Comparison of ENCODE assay signal across 8 cellular contexts in the genomic region with DNA sequence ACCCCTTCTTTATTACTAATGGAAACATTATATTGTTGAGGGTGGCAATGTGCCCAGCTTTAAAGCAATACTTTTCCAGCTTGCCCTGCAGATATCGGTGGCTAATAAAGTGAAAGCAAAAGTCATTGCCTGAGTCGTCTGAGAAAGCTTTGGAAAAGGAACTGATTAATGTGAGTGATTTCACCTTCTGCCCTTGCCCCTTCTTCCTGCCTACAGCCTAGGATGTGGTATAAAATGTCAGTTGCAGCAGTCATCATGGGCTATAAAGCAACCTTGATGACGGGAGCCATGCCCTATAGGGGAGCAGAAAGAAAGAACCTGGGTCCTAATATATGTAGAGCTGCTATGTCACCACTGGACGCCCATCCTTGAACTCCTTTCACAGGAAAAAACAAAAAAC.
DNase-seq lines count a peak whose midpoint lies in the region; ATAC-seq, FAIRE-seq and TF ChIP-seq lines count a peak whose summit lies in the region.

No MANE protein-coding gene starts in this region.

- no peaks in the 10 kb centered on the region for H3K27me3 Mint-ChIP-seq in activated B cell treated with CpG ODN at 0.5 μM for 24 hours

- H3K4me1 Mint-ChIP-seq in activated B cell treated with CpG ODN at 0.5 μM for 24 hours: peaks cover 15% of the 10 kb centered on the region

- H3K27me3 ChIP-seq in HepG2 (ENCODE audit: control insufficient read depth in 1 of 2, insufficient read depth in 2 of 2, low read length in 2 of 2): no peaks in the 10 kb centered on the region

- no TSS peak for BruUV-seq in HepG2 (replicated peaks; lab: Mats Ljungman, UMichigan)

- no peaks in the 10 kb centered on the region for H3K36me3 ChIP-seq in HepG2 (replicated peaks in 1 of 2; ENCODE audit: control insufficient read depth in 1 of 2, insufficient read depth in 2 of 2, low read length in 2 of 2)

- H3K36me3 Mint-ChIP-seq in activated B cell treated with CpG ODN at 0.5 μM for 24 hours (ENCODE audit: low read depth): no peaks in the 10 kb centered on the region

- DNase-seq in AG20443 (ENCODE audit: low spot score) (peak; percentile 14), activated B cell treated with CpG ODN at 0.5 μM for 24 hours (no peak), HepG2 (ENCODE audit: low spot score) (no peak), NCI-H345 treated with DMSO at 0.1 percent for 48 hours (lab: John Stamatoyannopoulos, UW; ENCODE audit: unreplicated experiment) (no peak), medulla oblongata (ENCODE audit: extremely low spot score) (no peak), NCI-H2171 treated with DMSO at 0.1 percent for 48 hours (lab: John Stamatoyannopoulos, UW) (no peak)

- no peak overlapping the region for H2AFZ ChIP-seq in HepG2 (ENCODE audit: low read length)

- H4K20me1 ChIP-seq in HepG2 (ENCODE audit: insufficient read depth, low read length): no peaks in the 10 kb centered on the region

- H3K9ac ChIP-seq in HepG2 (ENCODE audit: insufficient read depth, low read depth, low read length): no peak overlapping the region

- peak overlapping the region; percentile 65 for H3K27ac Mint-ChIP-seq in activated B cell treated with CpG ODN at 0.5 μM for 24 hours

- no peak overlapping the region; a peak in 1 of 6 replicates for H3K4me3 ChIP-seq in HepG2 (replicated peaks in 1 of 3; ENCODE audit: insufficient read depth in 1 of 3, low read depth in 2 of 3, low read length in 3 of 3)

- FAIRE-seq in HepG2 (lab: Jason Lieb, UNC): no peak

- no peak for TF ChIP-seq RAD21 in HepG2 (CRISPR knock-in tag; IDR thresholded peaks at IDR 0.05)

- ATAC-seq in GM21786 (IDR thresholded peaks at IDR 0.05; ENCODE audit: unreplicated experiment) (peak; percentile 27), activated B cell treated with CpG ODN at 0.5 μM for 24 hours (ENCODE audit: low read depth) (peak; percentile 56), HepG2 (no peak), GM19397 (IDR thresholded peaks at IDR 0.05; ENCODE audit: unreplicated experiment) (no peak)

- POLR2A ChIA-PET in activated B cell treated with CpG ODN at 0.5 μM for 24 hours (lab: Charles Lee): interaction anchor here (0.5 to 1.7 kb wide), 5 partner anchors 132 to 372 kb away, joined by 3 to 8 read pairs (median 3); a partner anchor contains a TSS
- POLR2A ChIA-PET in HepG2 (lab: Yijun Ruan, JAX): no interaction called here

- peak overlapping the region; percentile 76 for H3K4me3 Mint-ChIP-seq in activated B cell treated with CpG ODN at 0.5 μM for 24 hours

- peak overlapping the region; percentile 36; the same call in 1 of the 2 replicates for H3K4me2 ChIP-seq in HepG2 (ENCODE audit: low read depth, low read length)

- in situ Hi-C loops in HepG2 (cut with HindIII; ENCODE audit: extremely low pct_ligation_motif_present, low pct_unique_long_range_greater_than_20kb): no loop called here

- WGBS in HepG2 (ENCODE audit: low lambda C conversion rate): 27% methylated on average over 4 of the region's 4 CpGs

- CTCF ChIA-PET in activated B cell treated with CpG ODN at 0.5 μM for 24 hours (lab: Charles Lee): no interaction called here
- CTCF ChIA-PET in HepG2 (lab: Yijun Ruan, JAX; ENCODE audit: low intra/inter-chr PET ratio, low total read pairs): no interaction called here

- no peak for TF ChIP-seq EP300 in HepG2 (IDR thresholded peaks at IDR 0.05; ENCODE audit: low read depth in 2 of 2, low read length in 2 of 2)
- TF ChIP-seq EP300 in HepG2 (CRISPR knock-in tag; IDR thresholded peaks at IDR 0.05; ENCODE audit: borderline replicate concordance): no peak

- H3K9me3 ChIP-seq in HepG2 (ENCODE audit: low read length): no peaks in the 10 kb centered on the region

- no peaks in the 10 kb centered on the region for H3K4me1 ChIP-seq in HepG2 (ENCODE audit: insufficient read depth, low read length)

- no peak overlapping the region for H3K27ac ChIP-seq in HepG2 (ENCODE audit: extremely low read length, insufficient read depth, low read length)

- no peak for TF ChIP-seq POLR2A in HepG2 (IDR thresholded peaks at IDR 0.05; ENCODE audit: insufficient read depth in 1 of 2, low read depth in 2 of 2, low read length in 2 of 2)

- H3K79me2 ChIP-seq in HepG2 (ENCODE audit: insufficient read depth, low read length): no peaks in the 10 kb centered on the region

- intact Hi-C loops in activated B cell treated with CpG ODN at 0.5 μM for 24 hours (cut with micrococcal nuclease): loop anchor here (10.0 kb wide), 1 partner anchor 132 kb away; a partner anchor contains a TSS
- intact Hi-C loops in HepG2 (cut with micrococcal nuclease; ENCODE audit: unreplicated experiment): no loop called here

- no peak for TF ChIP-seq CTCF in activated B cell treated with CpG ODN at 0.5 μM for 24 hours (IDR thresholded peaks at IDR 0.05)
- TF ChIP-seq CTCF in HepG2 (CRISPR knock-in tag; IDR thresholded peaks at IDR 0.05): no peak

- H3K9me3 Mint-ChIP-seq in activated B cell treated with CpG ODN at 0.5 μM for 24 hours: no peaks in the 10 kb centered on the region

TF ChIP-seq in HepG2, 621 proteins besides CTCF, POLR2A, EP300 and RAD21 (continues in another document):
- TF ChIP-seq, protein P1, sequence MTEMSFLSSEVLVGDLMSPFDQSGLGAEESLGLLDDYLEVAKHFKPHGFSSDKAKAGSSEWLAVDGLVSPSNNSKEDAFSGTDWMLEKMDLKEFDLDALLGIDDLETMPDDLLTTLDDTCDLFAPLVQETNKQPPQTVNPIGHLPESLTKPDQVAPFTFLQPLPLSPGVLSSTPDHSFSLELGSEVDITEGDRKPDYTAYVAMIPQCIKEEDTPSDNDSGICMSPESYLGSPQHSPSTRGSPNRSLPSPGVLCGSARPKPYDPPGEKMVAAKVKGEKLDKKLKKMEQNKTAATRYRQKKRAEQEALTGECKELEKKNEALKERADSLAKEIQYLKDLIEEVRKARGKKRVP (CRISPR knock-in tag; IDR thresholded peaks at IDR 0.05): no peak
- TF ChIP-seq ZNF569 (CRISPR knock-in tag; IDR thresholded peaks at IDR 0.05; ENCODE audit: borderline replicate concordance) (no peak), HDAC2 (CRISPR knock-in tag; IDR thresholded peaks at IDR 0.05) (no peak), MAFG (CRISPR knock-in tag; IDR thresholded peaks at IDR 0.05) (no peak), POGZ (CRISPR knock-in tag; IDR thresholded peaks at IDR 0.05) (no peak), ZNF788 (CRISPR knock-in tag; IDR thresholded peaks at IDR 0.05; ENCODE audit: borderline replicate concordance) (no peak), GZF1 (CRISPR knock-in tag; IDR thresholded peaks at IDR 0.05) (no peak), KDM4B (CRISPR knock-in tag; IDR thresholded peaks at IDR 0.05) (no peak), ZNF383 (CRISPR knock-in tag; IDR thresholded peaks at IDR 0.05; ENCODE audit: borderline replicate concordance) (no peak), ZFAT (CRISPR knock-in tag; conservative IDR thresholded peaks at IDR 0.05) (no peak), IKZF4 (CRISPR knock-in tag; IDR thresholded peaks at IDR 0.05; ENCODE audit: borderline replicate concordance, low read depth, not compliant biosample characterization) (no peak), MYNN (CRISPR knock-in tag; IDR thresholded peaks at IDR 0.05; ENCODE audit: low read depth) (no peak)
- TF ChIP-seq, protein P2, sequence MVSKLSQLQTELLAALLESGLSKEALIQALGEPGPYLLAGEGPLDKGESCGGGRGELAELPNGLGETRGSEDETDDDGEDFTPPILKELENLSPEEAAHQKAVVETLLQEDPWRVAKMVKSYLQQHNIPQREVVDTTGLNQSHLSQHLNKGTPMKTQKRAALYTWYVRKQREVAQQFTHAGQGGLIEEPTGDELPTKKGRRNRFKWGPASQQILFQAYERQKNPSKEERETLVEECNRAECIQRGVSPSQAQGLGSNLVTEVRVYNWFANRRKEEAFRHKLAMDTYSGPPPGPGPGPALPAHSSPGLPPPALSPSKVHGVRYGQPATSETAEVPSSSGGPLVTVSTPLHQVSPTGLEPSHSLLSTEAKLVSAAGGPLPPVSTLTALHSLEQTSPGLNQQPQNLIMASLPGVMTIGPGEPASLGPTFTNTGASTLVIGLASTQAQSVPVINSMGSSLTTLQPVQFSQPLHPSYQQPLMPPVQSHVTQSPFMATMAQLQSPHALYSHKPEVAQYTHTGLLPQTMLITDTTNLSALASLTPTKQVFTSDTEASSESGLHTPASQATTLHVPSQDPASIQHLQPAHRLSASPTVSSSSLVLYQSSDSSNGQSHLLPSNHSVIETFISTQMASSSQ (IDR thresholded peaks at IDR 0.05; ENCODE audit: low read depth): no peak
- TF ChIP-seq, protein P2 (CRISPR knock-in tag; IDR thresholded peaks at IDR 0.05; ENCODE audit: borderline replicate concordance): no peak
- TF ChIP-seq, protein P3, sequence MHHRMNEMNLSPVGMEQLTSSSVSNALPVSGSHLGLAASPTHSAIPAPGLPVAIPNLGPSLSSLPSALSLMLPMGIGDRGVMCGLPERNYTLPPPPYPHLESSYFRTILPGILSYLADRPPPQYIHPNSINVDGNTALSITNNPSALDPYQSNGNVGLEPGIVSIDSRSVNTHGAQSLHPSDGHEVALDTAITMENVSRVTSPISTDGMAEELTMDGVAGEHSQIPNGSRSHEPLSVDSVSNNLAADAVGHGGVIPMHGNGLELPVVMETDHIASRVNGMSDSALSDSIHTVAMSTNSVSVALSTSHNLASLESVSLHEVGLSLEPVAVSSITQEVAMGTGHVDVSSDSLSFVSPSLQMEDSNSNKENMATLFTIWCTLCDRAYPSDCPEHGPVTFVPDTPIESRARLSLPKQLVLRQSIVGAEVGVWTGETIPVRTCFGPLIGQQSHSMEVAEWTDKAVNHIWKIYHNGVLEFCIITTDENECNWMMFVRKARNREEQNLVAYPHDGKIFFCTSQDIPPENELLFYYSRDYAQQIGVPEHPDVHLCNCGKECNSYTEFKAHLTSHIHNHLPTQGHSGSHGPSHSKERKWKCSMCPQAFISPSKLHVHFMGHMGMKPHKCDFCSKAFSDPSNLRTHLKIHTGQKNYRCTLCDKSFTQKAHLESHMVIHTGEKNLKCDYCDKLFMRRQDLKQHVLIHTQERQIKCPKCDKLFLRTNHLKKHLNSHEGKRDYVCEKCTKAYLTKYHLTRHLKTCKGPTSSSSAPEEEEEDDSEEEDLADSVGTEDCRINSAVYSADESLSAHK (CRISPR knock-in tag; IDR thresholded peaks at IDR 0.05; ENCODE audit: borderline replicate concordance): no peak

Comparison
In these comparisons a context has a peak if more than half of its experiments do, and no peak if none do; other contexts are left out.
1. ATAC-seq: peak in GM21786 (single experiment) and activated B cell treated with CpG ODN at 0.5 μM for 24 hours (single experiment); none in HepG2 (single experiment) and GM19397 (single experiment).